In genomic region chr2:37600735-37601134, GRCh38 we compare ENCODE assay signal across 12 cellular contexts.
DNase-seq lines count a peak whose midpoint lies in the region; ATAC-seq lines count a peak whose summit lies in the region.
"Had no signal": no experiment of that assay in that cellular context is flagged by ENCODE, and none has a peak within 500 bp of the region (broad histone marks: within the 10 kb centered on the region; RNA-seq: fewer than 3 reads in every experiment).

No MANE protein-coding gene starts in this region.

- H3K27ac ChIP-seq in neuronal stem cell (replicated peaks; ENCODE audit: low read length), result no peak overlapping the region
- H3K27ac ChIP-seq: 22Rv1 had no signal

- no peak overlapping the region for H2BK12ac ChIP-seq in neuronal stem cell (ENCODE audit: low read length)

- H3K4ac ChIP-seq in neuronal stem cell (ENCODE audit: low read length), result no peak overlapping the region

- H3K18ac ChIP-seq in neuronal stem cell (ENCODE audit: low read length), result no peak overlapping the region

- peak; percentile 90 for DNase-seq in SIG-M5 treated with dmso at 0.1 percent for 504 hours (lab: John Stamatoyannopoulos, UW; ENCODE audit: unreplicated experiment)
- DNase-seq in SIG-M5 (lab: John Stamatoyannopoulos, UW), result no peak
- peak; percentile 5 for DNase-seq in SKM-1 (lab: John Stamatoyannopoulos, UW; ENCODE audit: unreplicated experiment)
- no peak for DNase-seq in neuronal stem cell (ENCODE audit: low spot score)
- DNase-seq in GM03348 (ENCODE audit: low spot score), result no peak
- DNase-seq in stimulated activated CD4-positive, alpha-beta T cell treated with anti-CD3 and anti-CD28 coated beads, Interleukin-2, amount 100 ng/mL, for 24 hours, result no peak
- DNase-seq: esophagus squamous epithelium, NCI-H1105, SW 1271 had no signal

- H2BK5ac ChIP-seq in neuronal stem cell (ENCODE audit: low read length), result no peak overlapping the region

- H3K27me3 ChIP-seq in neuronal stem cell (ENCODE audit: control insufficient read depth in 3 of 3, insufficient read depth in 3 of 3, low read depth in 1 of 3, low read length in 3 of 3), result no peaks in the 10 kb centered on the region
- H3K27me3 ChIP-seq: esophagus squamous epithelium had no signal

- peak overlapping the region; percentile 56 for H2AFZ ChIP-seq in neuronal stem cell (ENCODE audit: low read length)

- H3K36me3 ChIP-seq in neuronal stem cell (replicated peaks in 1 of 2; ENCODE audit: control insufficient read depth in 2 of 2, insufficient read depth in 2 of 2, low read length in 2 of 2), result no peaks in the 10 kb centered on the region
- H3K36me3 ChIP-seq: esophagus squamous epithelium had no signal

- H2AK5ac ChIP-seq in neuronal stem cell (ENCODE audit: low read depth, low read length), result no peak overlapping the region

- H3K4me2 ChIP-seq in neuronal stem cell (ENCODE audit: insufficient read depth, low read length, poor library complexity, severe bottlenecking), result no peak overlapping the region

- no peak overlapping the region for H3K14ac ChIP-seq in neuronal stem cell (ENCODE audit: low read length)

- no peak overlapping the region for H4K8ac ChIP-seq in neuronal stem cell (ENCODE audit: low read depth, low read length)

- no peak overlapping the region for H2BK15ac ChIP-seq in neuronal stem cell (ENCODE audit: low read length)

- H3K9ac ChIP-seq in neuronal stem cell (ENCODE audit: low read depth, low read length, poor library complexity), result no peak overlapping the region

- H3K4me3 ChIP-seq in neuronal stem cell (ENCODE audit: low read length in 2 of 2), result no peak overlapping the region

- H4K91ac ChIP-seq in neuronal stem cell (ENCODE audit: low read depth, low read length, poor library complexity), result no peak overlapping the region

- H3K9me3 ChIP-seq in neuronal stem cell (replicated peaks in 1 of 2; ENCODE audit: control insufficient read depth in 2 of 2, insufficient read depth in 1 of 2, low read depth in 1 of 2, low read length in 2 of 2), result no peaks in the 10 kb centered on the region
- H3K9me3 ChIP-seq: esophagus squamous epithelium had no signal

- no peak overlapping the region for H3K23ac ChIP-seq in neuronal stem cell (ENCODE audit: low read depth, low read length, poor library complexity)

- ATAC-seq in HG02798 (IDR thresholded peaks at IDR 0.05; ENCODE audit: poor library complexity, unreplicated experiment), result peak; percentile 62
- ATAC-seq in GM18873 (IDR thresholded peaks at IDR 0.05; ENCODE audit: low FRiP score, unreplicated experiment), result no peak

- no CpG with 5 or more reads among the region's 1 CpG for WGBS in neuronal stem cell (ENCODE audit: extremely low coverage in 2 of 2, insufficient read length in 2 of 2, insufficient replicate concordance in 1 of 2), 2 donors

- H2BK120ac ChIP-seq in neuronal stem cell (ENCODE audit: low read depth, low read length), result no peak overlapping the region

- H3K79me1 ChIP-seq in neuronal stem cell (ENCODE audit: low read depth, low read length), result no peaks in the 10 kb centered on the region

- H3K4me1 ChIP-seq in neuronal stem cell (ENCODE audit: control insufficient read depth in 2 of 2, insufficient read depth in 1 of 2, low read depth in 1 of 2, low read length in 2 of 2), result no peaks in the 10 kb centered on the region
- H3K4me1 ChIP-seq: esophagus squamous epithelium had no signal

Comparison
In these comparisons a context has a peak if more than half of its experiments do, and no peak if none do; other contexts are left out.
1. DNase-seq: peak in SIG-M5 treated with dmso at 0.1 percent for 504 hours (single experiment) and SKM-1 (single experiment); none in SIG-M5 (single experiment), neuronal stem cell (single experiment), GM03348 (single experiment) and stimulated activated CD4-positive, alpha-beta T cell treated with anti-CD3 and anti-CD28 coated beads, Interleukin-2, amount 100 ng/mL, for 24 hours (0 of 2).